In the genomic region with DNA sequence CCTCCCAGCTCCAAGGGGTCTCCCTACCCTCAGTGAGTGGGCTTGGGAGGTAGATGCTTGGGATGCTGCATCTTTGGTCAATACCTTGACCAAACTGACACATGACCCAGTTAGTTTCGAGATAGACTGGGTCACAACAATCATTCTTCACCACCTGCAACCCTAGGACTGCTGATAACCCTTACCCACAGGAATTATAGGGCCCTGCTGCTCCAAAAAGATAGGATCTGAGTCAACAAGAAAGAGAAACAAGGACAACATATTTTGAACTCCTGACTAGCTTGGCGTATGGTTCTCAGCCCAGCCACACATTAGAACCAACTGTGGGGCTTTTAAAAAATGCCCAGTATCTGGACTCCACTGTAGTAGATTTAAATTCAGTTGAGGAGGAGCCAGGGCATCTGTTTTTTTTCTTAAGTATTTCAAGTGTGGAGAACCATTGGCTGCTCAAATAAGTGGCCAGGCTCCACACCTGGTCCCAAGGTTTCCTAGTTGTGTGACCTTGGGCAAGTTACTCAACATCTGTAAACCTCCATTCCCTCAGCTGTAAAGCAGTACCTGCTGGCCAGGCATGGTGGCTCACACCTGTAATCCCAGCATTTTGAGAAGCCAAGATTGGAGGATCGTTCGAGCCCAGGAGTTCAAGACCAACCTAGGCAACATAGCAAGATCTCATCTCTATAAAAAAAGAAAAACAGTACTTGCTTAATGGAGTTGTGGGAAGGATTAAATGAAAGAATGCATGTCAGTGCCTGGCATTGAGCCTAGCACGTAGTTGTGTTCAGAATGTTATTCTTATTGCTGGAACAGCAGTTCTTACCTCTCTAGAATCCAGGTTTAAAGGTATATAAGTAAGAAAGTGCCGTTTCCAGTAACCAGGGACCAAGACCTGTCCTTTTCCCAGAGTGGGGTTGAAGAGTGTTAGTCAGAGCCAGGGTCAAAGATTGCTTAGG, we compare ENCODE assay signal across 19 cellular contexts. TPM values are rescaled to one million over a fixed set of nuclear protein-coding genes. Genes with fewer than 3 reads are reported as not detected.
DNase-seq lines count a peak whose midpoint lies in the region; ATAC-seq, FAIRE-seq and TF ChIP-seq lines count a peak whose summit lies in the region.
"Had no signal": no experiment of that assay in that cellular context is flagged by ENCODE, and none has a peak within 500 bp of the region (broad histone marks: within the 10 kb centered on the region; RNA-seq: fewer than 3 reads in every experiment).

No MANE protein-coding gene starts in this region.

- CTCF ChIA-PET in HepG2 (lab: Yijun Ruan, JAX; ENCODE audit: low intra/inter-chr PET ratio, low total read pairs) = no interaction called here

- H3K4me1 ChIP-seq in HepG2 (ENCODE audit: insufficient read depth, low read length) (peaks cover 72% of the 10 kb centered on the region), right lobe of liver (no peaks in the 10 kb centered on the region), mesendoderm (ENCODE audit: control insufficient read depth, low read depth, low read length) (no peaks in the 10 kb centered on the region)
- H3K4me1 ChIP-seq: upper lobe of left lung had no signal

- ATAC-seq in HepG2 (peak; percentile 13; the same call in 2 of the 3 replicates), right lobe of liver (no peak), left lobe of liver (no peak), HG03039 (IDR thresholded peaks at IDR 0.05; ENCODE audit: unreplicated experiment) (no peak)
- ATAC-seq: activated CD8-positive, alpha-beta T cell treated with anti-CD3 and anti-CD28 coated beads for 36 hours; activated T-cell treated with anti-CD3 and anti-CD28 coated beads, Interleukin-2, amount 50 U/mL, for 72 hours; effector memory CD8-positive, alpha-beta T cell; left cardiac atrium; stimulated activated effector memory CD8-positive, alpha-beta T cell treated with anti-CD3 and anti-CD28 coated beads, Interleukin-12 subunit alpha, Interleukin-12 subunit beta, amount 100 ng/mL, for 72 hours; T-cell had no signal

- H3K4me3 ChIP-seq in HepG2 (replicated peaks in 1 of 3; ENCODE audit: insufficient read depth in 1 of 3, low read depth in 2 of 3, low read length in 3 of 3) (0 out of 6 replicates have a peak overlapping the region, but pooled peaks of 1 of the 3 experiments have one; percentile 15), right lobe of liver (no peak overlapping the region), mesendoderm (ENCODE audit: low read length) (no peak overlapping the region)
- H3K4me3 ChIP-seq: ovary, upper lobe of left lung had no signal

- FAIRE-seq in HepG2 (lab: Jason Lieb, UNC) = peak; percentile 40

- TF ChIP-seq EP300 in HepG2 (IDR thresholded peaks at IDR 0.05; ENCODE audit: low read depth in 2 of 2, low read length in 2 of 2) (no peak), HepG2 (CRISPR knock-in tag; IDR thresholded peaks at IDR 0.05; ENCODE audit: borderline replicate concordance) (no peak)

- POLR2A ChIA-PET in HepG2 (lab: Yijun Ruan, JAX) = no interaction called here

- TF ChIP-seq CTCF in HepG2 (CRISPR knock-in tag; IDR thresholded peaks at IDR 0.05) = no peak
- no peak for TF ChIP-seq CTCF in right lobe of liver (IDR thresholded peaks at IDR 0.05)

- TF ChIP-seq POLR2A in HepG2 (IDR thresholded peaks at IDR 0.05; ENCODE audit: insufficient read depth in 1 of 2, low read depth in 2 of 2, low read length in 2 of 2) (no peak), right lobe of liver (IDR thresholded peaks at IDR 0.05) (no peak)

- H3K23ac ChIP-seq in mesendoderm (ENCODE audit: low read length) = no peak overlapping the region

- H3K9ac ChIP-seq in HepG2 (ENCODE audit: insufficient read depth, low read depth, low read length) = no peak overlapping the region
- no peak overlapping the region for H3K9ac ChIP-seq in mesendoderm (ENCODE audit: low read length)

- H3K79me2 ChIP-seq in HepG2 (ENCODE audit: insufficient read depth, low read length) (no peaks in the 10 kb centered on the region), mesendoderm (ENCODE audit: control insufficient read depth, insufficient read depth, low read length) (no peaks in the 10 kb centered on the region)

- no peak overlapping the region for H3K4ac ChIP-seq in mesendoderm (ENCODE audit: low read depth, low read length)

- H4K8ac ChIP-seq in mesendoderm (ENCODE audit: low read depth, low read length) = no peak overlapping the region

- H2AFZ ChIP-seq in HepG2 (ENCODE audit: low read length) = no peak overlapping the region

- DNase-seq in HepG2 (ENCODE audit: low spot score) (peak; percentile 43), right lobe of liver (no peak), fibroblast of peridontal ligament (ENCODE audit: extremely low read depth) (peak; percentile 26), left lobe of liver (ENCODE audit: low spot score) (no peak), mesendoderm (no peak)
- DNase-seq: activated CD8-positive, alpha-beta T cell treated with anti-CD3 and anti-CD28 coated beads for 36 hours; activated T-cell treated with anti-CD3 and anti-CD28 coated beads, Interleukin-2, amount 50 U/mL, for 72 hours; CD4-positive, CD25-positive, alpha-beta regulatory T cell; DMS79; effector memory CD8-positive, alpha-beta T cell; H9; left cardiac atrium; NCI-H1436; ovary; T-cell; upper lobe of left lung had no signal

- H3K18ac ChIP-seq in mesendoderm (ENCODE audit: low read length) = no peak overlapping the region

- no peak overlapping the region for H4K5ac ChIP-seq in mesendoderm (ENCODE audit: low read length)

- H3K56ac ChIP-seq in mesendoderm (ENCODE audit: low read length) = no peak overlapping the region

- no TSS peak for BruUV-seq in HepG2 (replicated peaks; lab: Mats Ljungman, UMichigan)

- intact Hi-C loops in HepG2 (cut with micrococcal nuclease; ENCODE audit: unreplicated experiment) (no loop called here), right lobe of liver (cut with DNase I) (no loop called here)

- no peak overlapping the region for H2BK15ac ChIP-seq in mesendoderm (replicated peaks; ENCODE audit: low read depth)

- H3K4me2 ChIP-seq in HepG2 (ENCODE audit: low read depth, low read length) = peak overlapping the region; percentile 53
- no peak overlapping the region for H3K4me2 ChIP-seq in mesendoderm (ENCODE audit: low read length)

- no peak overlapping the region for H2BK120ac ChIP-seq in mesendoderm (ENCODE audit: low read depth, low read length)

- in situ Hi-C loops in HepG2 (cut with HindIII; ENCODE audit: extremely low pct_ligation_motif_present, low pct_unique_long_range_greater_than_20kb) = no loop called here

- H3K36me3 ChIP-seq in HepG2 (replicated peaks in 1 of 2; ENCODE audit: control insufficient read depth in 1 of 2, insufficient read depth in 2 of 2, low read length in 2 of 2) (no peaks in the 10 kb centered on the region), right lobe of liver (no peaks in the 10 kb centered on the region), mesendoderm (ENCODE audit: control insufficient read depth, insufficient read depth, low read length) (no peaks in the 10 kb centered on the region)
- H3K36me3 ChIP-seq: ovary, upper lobe of left lung had no signal

- TF ChIP-seq RAD21 in HepG2 (CRISPR knock-in tag; IDR thresholded peaks at IDR 0.05) = no peak

- H4K20me1 ChIP-seq in HepG2 (ENCODE audit: insufficient read depth, low read length) = no peaks in the 10 kb centered on the region

- no peak overlapping the region for H2BK5ac ChIP-seq in mesendoderm (ENCODE audit: low read length)

- H3K27me3 ChIP-seq in HepG2 (ENCODE audit: control insufficient read depth in 1 of 2, insufficient read depth in 2 of 2, low read length in 2 of 2) = no peaks in the 10 kb centered on the region
- no peaks in the 10 kb centered on the region for H3K27me3 ChIP-seq in right lobe of liver
- no peaks in the 10 kb centered on the region for H3K27me3 ChIP-seq in mesendoderm (ENCODE audit: insufficient read depth, low read length, poor library complexity)
- H3K27me3 ChIP-seq: ovary, upper lobe of left lung had no signal

- 26% methylated on average over 6 of the region's 6 CpGs for WGBS in HepG2 (ENCODE audit: low lambda C conversion rate)
- 85% methylated on average over 5 of the region's 6 CpGs for WGBS in right lobe of liver (ENCODE audit: insufficient coverage, low coverage, low lambda C conversion rate, missing lambda C conversion rate)
- WGBS in mesendoderm (ENCODE audit: extremely low coverage, insufficient coverage, low lambda C conversion rate) = no CpG with 5 or more reads among the region's 6 CpGs

- H3K9me3 ChIP-seq in HepG2 (ENCODE audit: low read length) (no peaks in the 10 kb centered on the region), right lobe of liver (no peaks in the 10 kb centered on the region)
- H3K9me3 ChIP-seq: ovary, upper lobe of left lung had no signal

- H3K27ac ChIP-seq in HepG2 (ENCODE audit: extremely low read length, insufficient read depth, low read length) = no peak overlapping the region
- no peak overlapping the region for H3K27ac ChIP-seq in right lobe of liver
- H3K27ac ChIP-seq in mesendoderm (ENCODE audit: low read depth, low read length) = no peak overlapping the region
- H3K27ac ChIP-seq: ovary, upper lobe of left lung had no signal

- no peak overlapping the region for H2AK5ac ChIP-seq in mesendoderm (ENCODE audit: low read length)

- no peaks in the 10 kb centered on the region for H3K79me1 ChIP-seq in mesendoderm (ENCODE audit: low read length)

RNA-seq across cellular contexts. Expression of a gene that starts 2.1 kb away (rescaled TPM):
- total RNA-seq in HepG2 (2016; rRNA removed; fragmentation: Illumina TruSeq; extraction: Trizol) = 0.49 and 0.53 TPM in 2 replicates
- total RNA-seq in HepG2 (2016; cell fraction: cytosol; rRNA removed; fragmentation: Illumina TruSeq; extraction: Trizol; ENCODE audit: low read depth) = not detected in 2 replicates
- 0.52 and 0.55 TPM in 2 replicates for total RNA-seq in HepG2 (2016; cell fraction: insoluble cytoplasmic fraction; rRNA removed; fragmentation: Illumina TruSeq; extraction: Trizol)
- 0.34 TPM in 2 replicates for total RNA-seq in HepG2 (2016; cell fraction: membrane; rRNA removed; fragmentation: Illumina TruSeq; extraction: Trizol)
- total RNA-seq in HepG2 (2016; cell fraction: nucleus; rRNA removed; fragmentation: Illumina TruSeq; extraction: Trizol) = not detected in 2 replicates
- polyA plus RNA-seq in HepG2 (2011; rRNA removed) = 0.47 and 0.55 TPM in 2 replicates
- polyA plus RNA-seq in HepG2 (2011; cell fraction: cytosol; rRNA removed) = 0.81 and 0.82 TPM in 2 replicates
- polyA plus RNA-seq in HepG2 (2011; cell fraction: nucleus; rRNA removed) = 0.35 and 0.62 TPM in 2 replicates
- 0.68 TPM in 2 replicates for polyA plus RNA-seq in HepG2 (2012)
- polyA plus RNA-seq in HepG2 (2016; cell fraction: cytosol; fragmentation: Illumina TruSeq; extraction: Trizol; ENCODE audit: low read depth) = not detected in 2 replicates
- polyA plus RNA-seq in HepG2 (2016; cell fraction: insoluble cytoplasmic fraction; fragmentation: Illumina TruSeq; extraction: Trizol; ENCODE audit: low read depth) = 0.46 and 0.48 TPM in 2 replicates
- polyA plus RNA-seq in HepG2 (2016; cell fraction: membrane; fragmentation: Illumina TruSeq; extraction: Trizol; ENCODE audit: low read depth) = not detected in 2 replicates
- polyA plus RNA-seq in HepG2 (2016; cell fraction: nucleus; fragmentation: Illumina TruSeq; extraction: Trizol; ENCODE audit: insufficient read depth, low read depth) = not detected in 2 replicates
- 0.21 TPM in 1 of 2 replicates, not detected in the other for polyA minus RNA-seq in HepG2 (2011; rRNA and poly(A)+ RNA removed; ENCODE audit: low replicate concordance)
- polyA minus RNA-seq in HepG2 (2011; cell fraction: cytosol; rRNA and poly(A)+ RNA removed) = not detected in 2 replicates
- polyA minus RNA-seq in HepG2 (2011; cell fraction: nucleus; rRNA and poly(A)+ RNA removed) = 0.87 TPM in 1 of 2 replicates, not detected in the other
- not detected for total RNA-seq in right lobe of liver
- not detected for total RNA-seq in left lobe of liver
- not detected for polyA plus RNA-seq in mesendoderm (2013, experiment 1 of 2)
- 0.06 TPM for polyA plus RNA-seq in mesendoderm (2013, experiment 2 of 2)
- total RNA-seq: A673; activated CD8-positive, alpha-beta T cell treated with anti-CD3 and anti-CD28 coated beads for 36 hours; activated T-cell treated with anti-CD3 and anti-CD28 coated beads, Interleukin-2, amount 50 U/mL, for 72 hours; CD4-positive, CD25-positive, alpha-beta regulatory T cell; H9; left cardiac atrium; T-cell had no signal
- polyA plus RNA-seq: CD4-positive, CD25-positive, alpha-beta regulatory T cell; ovary had no signal

RNA-seq across cellular contexts. Expression of a gene that starts 17.4 kb away (rescaled TPM):
- total RNA-seq in HepG2 (2016; rRNA removed; fragmentation: Illumina TruSeq; extraction: Trizol) (0.45 and 0.49 TPM in 2 replicates), right lobe of liver (1 to 10 TPM; 1.1 to 7.9 (median 3.0) TPM), left lobe of liver (1.6 TPM)
- 0.10 and 0.44 TPM in 2 replicates for total RNA-seq in HepG2 (2016; cell fraction: cytosol; rRNA removed; fragmentation: Illumina TruSeq; extraction: Trizol; ENCODE audit: low read depth)
- 0.21 and 0.50 TPM in 2 replicates for total RNA-seq in HepG2 (2016; cell fraction: insoluble cytoplasmic fraction; rRNA removed; fragmentation: Illumina TruSeq; extraction: Trizol)
- 0.14 and 0.25 TPM in 2 replicates for total RNA-seq in HepG2 (2016; cell fraction: membrane; rRNA removed; fragmentation: Illumina TruSeq; extraction: Trizol)
- 0.88 and 2.1 TPM in 2 replicates for total RNA-seq in HepG2 (2016; cell fraction: nucleus; rRNA removed; fragmentation: Illumina TruSeq; extraction: Trizol)
- 2.5 and 2.8 TPM in 2 replicates for polyA plus RNA-seq in HepG2 (2011; rRNA removed)
- 3.4 and 3.9 TPM in 2 replicates for polyA plus RNA-seq in HepG2 (2011; cell fraction: cytosol; rRNA removed)
- polyA plus RNA-seq in HepG2 (2011; cell fraction: nucleus; rRNA removed) = 7.6 and 10.2 TPM in 2 replicates
- 2.7 and 2.9 TPM in 2 replicates for polyA plus RNA-seq in HepG2 (2012)
- 0.20 and 0.25 TPM in 2 replicates for polyA plus RNA-seq in HepG2 (2016; cell fraction: cytosol; fragmentation: Illumina TruSeq; extraction: Trizol; ENCODE audit: low read depth)
- 0.21 and 0.37 TPM in 2 replicates for polyA plus RNA-seq in HepG2 (2016; cell fraction: insoluble cytoplasmic fraction; fragmentation: Illumina TruSeq; extraction: Trizol; ENCODE audit: low read depth)
- 0.24 and 0.43 TPM in 2 replicates for polyA plus RNA-seq in HepG2 (2016; cell fraction: membrane; fragmentation: Illumina TruSeq; extraction: Trizol; ENCODE audit: low read depth)
- polyA plus RNA-seq in HepG2 (2016; cell fraction: nucleus; fragmentation: Illumina TruSeq; extraction: Trizol; ENCODE audit: insufficient read depth, low read depth) = 3.0 TPM in 2 replicates
- 0.37 and 3.2 TPM in 2 replicates for polyA minus RNA-seq in HepG2 (2011; rRNA and poly(A)+ RNA removed; ENCODE audit: low replicate concordance)
- polyA minus RNA-seq in HepG2 (2011; cell fraction: cytosol; rRNA and poly(A)+ RNA removed) = 2.2 TPM in 2 replicates
- polyA minus RNA-seq in HepG2 (2011; cell fraction: nucleus; rRNA and poly(A)+ RNA removed) = 1.0 and 2.6 TPM in 2 replicates
- polyA plus RNA-seq in mesendoderm (2013, experiment 1 of 2) = 90.7 TPM
- polyA plus RNA-seq in mesendoderm (2013, experiment 2 of 2) = 92.6 TPM

RNA-seq across cellular contexts. Expression of a gene that starts 19.1 kb away (rescaled TPM):
- 26.5 and 30.2 TPM in 2 replicates for total RNA-seq in HepG2 (2016; rRNA removed; fragmentation: Illumina TruSeq; extraction: Trizol)
- 6.4 and 7.8 TPM in 2 replicates for total RNA-seq in HepG2 (2016; cell fraction: cytosol; rRNA removed; fragmentation: Illumina TruSeq; extraction: Trizol; ENCODE audit: low read depth)
- total RNA-seq in HepG2 (2016; cell fraction: insoluble cytoplasmic fraction; rRNA removed; fragmentation: Illumina TruSeq; extraction: Trizol) = 30.1 and 30.4 TPM in 2 replicates
- 7.4 and 8.6 TPM in 2 replicates for total RNA-seq in HepG2 (2016; cell fraction: membrane; rRNA removed; fragmentation: Illumina TruSeq; extraction: Trizol)
- total RNA-seq in HepG2 (2016; cell fraction: nucleus; rRNA removed; fragmentation: Illumina TruSeq; extraction: Trizol) = 17.9 and 19.3 TPM in 2 replicates
- polyA plus RNA-seq in HepG2 (2011; rRNA removed) = 22.2 and 23.0 TPM in 2 replicates
- polyA plus RNA-seq in HepG2 (2011; cell fraction: cytosol; rRNA removed) = 25.4 and 31.1 TPM in 2 replicates
- 71.0 and 88.9 TPM in 2 replicates for polyA plus RNA-seq in HepG2 (2011; cell fraction: nucleus; rRNA removed)
- polyA plus RNA-seq in HepG2 (2012) = 15.6 and 17.8 TPM in 2 replicates
- polyA plus RNA-seq in HepG2 (2016; cell fraction: cytosol; fragmentation: Illumina TruSeq; extraction: Trizol; ENCODE audit: low read depth) = 4.4 TPM in 2 replicates
- 27.5 and 28.1 TPM in 2 replicates for polyA plus RNA-seq in HepG2 (2016; cell fraction: insoluble cytoplasmic fraction; fragmentation: Illumina TruSeq; extraction: Trizol; ENCODE audit: low read depth)
- 3.8 and 5.1 TPM in 2 replicates for polyA plus RNA-seq in HepG2 (2016; cell fraction: membrane; fragmentation: Illumina TruSeq; extraction: Trizol; ENCODE audit: low read depth)
- 36.5 and 39.9 TPM in 2 replicates for polyA plus RNA-seq in HepG2 (2016; cell fraction: nucleus; fragmentation: Illumina TruSeq; extraction: Trizol; ENCODE audit: insufficient read depth, low read depth)
- 9.9 and 24.8 TPM in 2 replicates for polyA minus RNA-seq in HepG2 (2011; rRNA and poly(A)+ RNA removed; ENCODE audit: low replicate concordance)
- polyA minus RNA-seq in HepG2 (2011; cell fraction: cytosol; rRNA and poly(A)+ RNA removed) = 5.3 and 10.7 TPM in 2 replicates
- 27.2 and 33.7 TPM in 2 replicates for polyA minus RNA-seq in HepG2 (2011; cell fraction: nucleus; rRNA and poly(A)+ RNA removed)
- 10 to 100 TPM in 5 of 6 experiments, 1 to 10 TPM in 1; 7.8 to 23.7 (median 17.7) TPM for total RNA-seq in right lobe of liver
- total RNA-seq in left lobe of liver = 31.3 TPM
- polyA plus RNA-seq in mesendoderm (2013, experiment 1 of 2) = 52.5 TPM
- polyA plus RNA-seq in mesendoderm (2013, experiment 2 of 2) = 49.3 TPM

RNA-seq across cellular contexts. Expression of a gene that starts 19.5 kb away (rescaled TPM):
- total RNA-seq in HepG2 (2016; rRNA removed; fragmentation: Illumina TruSeq; extraction: Trizol) (19.2 and 23.3 TPM in 2 replicates), right lobe of liver (10 to 100 TPM; 11.5 to 49.3 (median 19.5) TPM), left lobe of liver (19.9 TPM)
- 8.3 and 9.4 TPM in 2 replicates for total RNA-seq in HepG2 (2016; cell fraction: cytosol; rRNA removed; fragmentation: Illumina TruSeq; extraction: Trizol; ENCODE audit: low read depth)
- 18.8 and 22.2 TPM in 2 replicates for total RNA-seq in HepG2 (2016; cell fraction: insoluble cytoplasmic fraction; rRNA removed; fragmentation: Illumina TruSeq; extraction: Trizol)
- 14.4 and 14.9 TPM in 2 replicates for total RNA-seq in HepG2 (2016; cell fraction: membrane; rRNA removed; fragmentation: Illumina TruSeq; extraction: Trizol)
- total RNA-seq in HepG2 (2016; cell fraction: nucleus; rRNA removed; fragmentation: Illumina TruSeq; extraction: Trizol) = 20.2 and 21.1 TPM in 2 replicates
- polyA plus RNA-seq in HepG2 (2011; rRNA removed) = 44.0 and 55.3 TPM in 2 replicates
- polyA plus RNA-seq in HepG2 (2011; cell fraction: cytosol; rRNA removed) = 40.1 and 40.5 TPM in 2 replicates
- 167 and 208 TPM in 2 replicates for polyA plus RNA-seq in HepG2 (2011; cell fraction: nucleus; rRNA removed)
- polyA plus RNA-seq in HepG2 (2012) = 19.2 and 22.5 TPM in 2 replicates
- polyA plus RNA-seq in HepG2 (2016; cell fraction: cytosol; fragmentation: Illumina TruSeq; extraction: Trizol; ENCODE audit: low read depth) = 6.8 and 9.0 TPM in 2 replicates
- polyA plus RNA-seq in HepG2 (2016; cell fraction: insoluble cytoplasmic fraction; fragmentation: Illumina TruSeq; extraction: Trizol; ENCODE audit: low read depth) = 21.3 TPM in 2 replicates
- 11.2 and 14.4 TPM in 2 replicates for polyA plus RNA-seq in HepG2 (2016; cell fraction: membrane; fragmentation: Illumina TruSeq; extraction: Trizol; ENCODE audit: low read depth)
- 60.8 and 65.3 TPM in 2 replicates for polyA plus RNA-seq in HepG2 (2016; cell fraction: nucleus; fragmentation: Illumina TruSeq; extraction: Trizol; ENCODE audit: insufficient read depth, low read depth)
- 25.9 and 65.3 TPM in 2 replicates for polyA minus RNA-seq in HepG2 (2011; rRNA and poly(A)+ RNA removed; ENCODE audit: low replicate concordance)
- 7.5 and 9.9 TPM in 2 replicates for polyA minus RNA-seq in HepG2 (2011; cell fraction: cytosol; rRNA and poly(A)+ RNA removed)
- 24.6 and 30.2 TPM in 2 replicates for polyA minus RNA-seq in HepG2 (2011; cell fraction: nucleus; rRNA and poly(A)+ RNA removed)
- polyA plus RNA-seq in mesendoderm (2013, experiment 1 of 2) = 6.6 TPM
- 7.2 TPM for polyA plus RNA-seq in mesendoderm (2013, experiment 2 of 2)

RNA-seq across cellular contexts. Expression of a gene that starts 47.6 kb away (rescaled TPM):
- 0.15 and 0.18 TPM in 2 replicates for total RNA-seq in HepG2 (2016; rRNA removed; fragmentation: Illumina TruSeq; extraction: Trizol)
- total RNA-seq in HepG2 (2016; cell fraction: cytosol; rRNA removed; fragmentation: Illumina TruSeq; extraction: Trizol; ENCODE audit: low read depth) = not detected in 2 replicates
- total RNA-seq in HepG2 (2016; cell fraction: insoluble cytoplasmic fraction; rRNA removed; fragmentation: Illumina TruSeq; extraction: Trizol) = 0.15 TPM in 1 of 2 replicates, not detected in the other
- total RNA-seq in HepG2 (2016; cell fraction: membrane; rRNA removed; fragmentation: Illumina TruSeq; extraction: Trizol) = 0.09 and 0.10 TPM in 2 replicates
- total RNA-seq in HepG2 (2016; cell fraction: nucleus; rRNA removed; fragmentation: Illumina TruSeq; extraction: Trizol) = not detected in 2 replicates
- polyA plus RNA-seq in HepG2 (2011; rRNA removed) = 0.07 and 0.17 TPM in 2 replicates
- polyA plus RNA-seq in HepG2 (2011; cell fraction: cytosol; rRNA removed) = 0.08 and 0.09 TPM in 2 replicates
- polyA plus RNA-seq in HepG2 (2011; cell fraction: nucleus; rRNA removed) = not detected in 2 replicates
- polyA plus RNA-seq in HepG2 (2012) = not detected in 2 replicates
- polyA plus RNA-seq in HepG2 (2016; cell fraction: cytosol; fragmentation: Illumina TruSeq; extraction: Trizol; ENCODE audit: low read depth) = 0.07 TPM in 1 of 2 replicates, not detected in the other
- polyA plus RNA-seq in HepG2 (2016; cell fraction: insoluble cytoplasmic fraction; fragmentation: Illumina TruSeq; extraction: Trizol; ENCODE audit: low read depth) = 0.17 and 0.19 TPM in 2 replicates
- 0.10 TPM in 1 of 2 replicates, not detected in the other for polyA plus RNA-seq in HepG2 (2016; cell fraction: membrane; fragmentation: Illumina TruSeq; extraction: Trizol; ENCODE audit: low read depth)
- polyA plus RNA-seq in HepG2 (2016; cell fraction: nucleus; fragmentation: Illumina TruSeq; extraction: Trizol; ENCODE audit: insufficient read depth, low read depth) = 0.27 and 0.37 TPM in 2 replicates
- polyA minus RNA-seq in HepG2 (2011; rRNA and poly(A)+ RNA removed; ENCODE audit: low replicate concordance) = 43.4 TPM in 1 of 2 replicates, not detected in the other
- 0.40 and 0.70 TPM in 2 replicates for polyA minus RNA-seq in HepG2 (2011; cell fraction: cytosol; rRNA and poly(A)+ RNA removed)
- polyA minus RNA-seq in HepG2 (2011; cell fraction: nucleus; rRNA and poly(A)+ RNA removed) = not detected in 2 replicates
- not detected for total RNA-seq in right lobe of liver
- not detected for total RNA-seq in left lobe of liver
- polyA plus RNA-seq in mesendoderm (2013, experiment 1 of 2) = 1.2 TPM
- 1.2 TPM for polyA plus RNA-seq in mesendoderm (2013, experiment 2 of 2)
- total RNA-seq: CD4-positive, CD25-positive, alpha-beta regulatory T cell; left cardiac atrium; T-cell had no signal

Comparison
In these comparisons a context has a peak if more than half of its experiments do, and no peak if none do; other contexts are left out.
1. DNase-seq: peak in HepG2 (single experiment) and fibroblast of peridontal ligament (single experiment); none in right lobe of liver (0 of 3), left lobe of liver (single experiment) and mesendoderm (single experiment).